Comparison of ENCODE assay signal across 1 cellular context in the genomic region with DNA sequence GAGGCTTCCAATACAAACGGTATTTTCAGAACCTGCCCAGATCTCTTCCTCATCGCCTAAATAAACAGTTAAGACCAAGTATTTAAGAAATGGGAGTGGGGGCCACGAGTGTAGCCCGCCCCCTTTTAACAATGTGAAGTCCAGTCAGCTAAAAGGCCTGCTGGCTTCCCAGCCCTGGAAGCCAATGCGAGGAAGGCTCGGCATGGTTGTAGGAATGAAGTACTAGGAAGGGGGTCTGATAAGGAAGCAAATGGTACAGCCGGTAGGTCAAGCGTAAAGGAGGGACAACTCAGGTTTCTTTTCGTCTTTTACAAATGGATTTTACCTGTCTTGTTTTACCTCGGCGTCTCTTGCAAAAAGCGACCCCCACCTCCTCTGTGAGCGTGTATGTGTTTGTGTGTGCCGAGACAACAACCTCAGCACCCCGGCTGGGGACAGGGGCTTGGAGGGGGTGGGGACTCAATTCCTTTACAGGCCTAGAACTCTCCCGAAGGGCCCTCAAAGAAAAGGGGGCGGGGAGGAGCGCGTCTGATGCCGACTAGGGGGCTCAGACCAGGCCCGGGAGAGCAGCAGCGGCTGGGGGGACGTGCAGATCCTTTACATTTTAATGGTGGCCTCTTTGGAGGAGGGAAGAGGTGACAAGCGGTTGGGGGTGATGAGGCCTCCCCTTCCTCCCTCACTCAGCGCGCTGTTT.
TF ChIP-seq lines count a peak whose summit lies in the region.

No MANE protein-coding gene starts in this region.

TF ChIP-seq in WTC11, 78 proteins besides CTCF, POLR2A, EP300 and RAD21 (continued from another document):
- TF ChIP-seq, protein P1, sequence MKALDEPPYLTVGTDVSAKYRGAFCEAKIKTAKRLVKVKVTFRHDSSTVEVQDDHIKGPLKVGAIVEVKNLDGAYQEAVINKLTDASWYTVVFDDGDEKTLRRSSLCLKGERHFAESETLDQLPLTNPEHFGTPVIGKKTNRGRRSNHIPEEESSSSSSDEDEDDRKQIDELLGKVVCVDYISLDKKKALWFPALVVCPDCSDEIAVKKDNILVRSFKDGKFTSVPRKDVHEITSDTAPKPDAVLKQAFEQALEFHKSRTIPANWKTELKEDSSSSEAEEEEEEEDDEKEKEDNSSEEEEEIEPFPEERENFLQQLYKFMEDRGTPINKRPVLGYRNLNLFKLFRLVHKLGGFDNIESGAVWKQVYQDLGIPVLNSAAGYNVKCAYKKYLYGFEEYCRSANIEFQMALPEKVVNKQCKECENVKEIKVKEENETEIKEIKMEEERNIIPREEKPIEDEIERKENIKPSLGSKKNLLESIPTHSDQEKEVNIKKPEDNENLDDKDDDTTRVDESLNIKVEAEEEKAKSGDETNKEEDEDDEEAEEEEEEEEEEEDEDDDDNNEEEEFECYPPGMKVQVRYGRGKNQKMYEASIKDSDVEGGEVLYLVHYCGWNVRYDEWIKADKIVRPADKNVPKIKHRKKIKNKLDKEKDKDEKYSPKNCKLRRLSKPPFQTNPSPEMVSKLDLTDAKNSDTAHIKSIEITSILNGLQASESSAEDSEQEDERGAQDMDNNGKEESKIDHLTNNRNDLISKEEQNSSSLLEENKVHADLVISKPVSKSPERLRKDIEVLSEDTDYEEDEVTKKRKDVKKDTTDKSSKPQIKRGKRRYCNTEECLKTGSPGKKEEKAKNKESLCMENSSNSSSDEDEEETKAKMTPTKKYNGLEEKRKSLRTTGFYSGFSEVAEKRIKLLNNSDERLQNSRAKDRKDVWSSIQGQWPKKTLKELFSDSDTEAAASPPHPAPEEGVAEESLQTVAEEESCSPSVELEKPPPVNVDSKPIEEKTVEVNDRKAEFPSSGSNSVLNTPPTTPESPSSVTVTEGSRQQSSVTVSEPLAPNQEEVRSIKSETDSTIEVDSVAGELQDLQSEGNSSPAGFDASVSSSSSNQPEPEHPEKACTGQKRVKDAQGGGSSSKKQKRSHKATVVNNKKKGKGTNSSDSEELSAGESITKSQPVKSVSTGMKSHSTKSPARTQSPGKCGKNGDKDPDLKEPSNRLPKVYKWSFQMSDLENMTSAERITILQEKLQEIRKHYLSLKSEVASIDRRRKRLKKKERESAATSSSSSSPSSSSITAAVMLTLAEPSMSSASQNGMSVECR (CRISPR knock-in tag; IDR thresholded peaks at IDR 0.05; ENCODE audit: borderline replicate concordance) = peak; percentile 56; the same call in 1 of the 2 replicates
- TF ChIP-seq ZNF121 (CRISPR knock-in tag; IDR thresholded peaks at IDR 0.05) = no peak
